20 cellular contexts compared by ENCODE assay signal in the genomic region with DNA sequence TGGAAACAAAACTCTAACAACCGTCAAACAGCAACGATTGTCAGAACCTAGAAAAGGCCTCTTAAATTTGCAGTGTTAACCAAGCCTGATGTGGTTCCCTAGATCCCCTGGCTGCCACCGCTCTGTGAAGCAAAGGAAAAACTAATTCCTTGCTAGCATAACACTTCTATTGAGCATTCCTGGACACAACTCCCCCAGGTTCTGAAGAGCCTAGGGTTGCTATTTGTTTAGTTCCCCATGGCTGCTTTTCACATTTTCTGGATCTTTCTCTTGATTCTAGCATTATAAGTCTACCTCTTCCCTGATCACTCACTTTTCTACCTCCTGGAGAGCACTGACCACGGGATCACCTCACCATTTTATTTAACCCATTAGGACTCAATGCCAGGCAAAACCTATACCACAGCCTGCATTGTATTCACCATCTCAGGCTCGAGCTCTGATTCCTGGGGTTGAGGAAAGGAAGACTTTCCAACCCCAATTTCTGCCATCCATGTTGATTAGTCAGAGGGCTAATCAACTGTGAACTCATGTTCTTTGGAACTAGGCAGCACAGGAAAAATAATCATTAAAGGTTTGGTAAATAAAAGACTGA. TPM values are rescaled to one million over a fixed set of nuclear protein-coding genes. Genes with fewer than 3 reads are reported as not detected.
A peak's percentile ranks its signal among the peaks of the same experiment; 100 is the strongest.
DNase-seq lines count a peak whose midpoint lies in the region; ATAC-seq, FAIRE-seq and TF ChIP-seq lines count a peak whose summit lies in the region.
"Had no signal": no experiment of that assay in that cellular context is flagged by ENCODE, and none has a peak within 500 bp of the region (broad histone marks: within the 10 kb centered on the region; RNA-seq: fewer than 3 reads in every experiment).

No MANE protein-coding gene starts in this region.

- H3K4me1 ChIP-seq in A549 (peaks cover 40% of the 10 kb centered on the region), astrocyte (ENCODE audit: insufficient read depth, low read length) (no peaks in the 10 kb centered on the region)

- in situ Hi-C loops in GM13976 (cut with MboI; ENCODE audit: low sequenced_read_pairs, unreplicated experiment): no loop called here

- H3K4me3 Mint-ChIP-seq in astrocyte (ENCODE audit: unreplicated experiment) (no peak overlapping the region), progenitor cell of endocrine pancreas (ENCODE audit: low read depth) (peak overlapping the region; percentile 72)
- H3K4me3 Mint-ChIP-seq: CD8-positive, alpha-beta memory T cell; GM23338 had no signal

- H3K27me3 Mint-ChIP-seq in astrocyte (ENCODE audit: low read depth, unreplicated experiment) (no peaks in the 10 kb centered on the region), progenitor cell of endocrine pancreas (no peaks in the 10 kb centered on the region)

- 52% methylated on average over 5 of the region's 5 CpGs for WGBS in A549 (ENCODE audit: missing lambda C conversion rate)

- FAIRE-seq in A549 (lab: Jason Lieb, UNC) (no peak), astrocyte (lab: Jason Lieb, UNC) (no peak)
- FAIRE-seq: GM12891 had no signal

- no peak overlapping the region for H3K9ac ChIP-seq in astrocyte (ENCODE audit: low read length)
- H3K9ac ChIP-seq: BLaER1 treated with 17β-estradiol and CSF1 and Interleukin-3, amounts not matched to agents 10 nM and 100 nM had no signal

- H3K4me1 Mint-ChIP-seq in astrocyte (ENCODE audit: low read depth, unreplicated experiment) (peaks cover 40% of the 10 kb centered on the region), progenitor cell of endocrine pancreas (ENCODE audit: low read depth) (peaks cover 50% of the 10 kb centered on the region)
- H3K4me1 Mint-ChIP-seq: CD8-positive, alpha-beta memory T cell had no signal

- TF ChIP-seq POLR2A in A549 (IDR thresholded peaks at IDR 0.05; ENCODE audit: low read length): no peak

- no peak for TF ChIP-seq RAD21 in A549 (conservative IDR thresholded peaks at IDR 0.05 in 1 of 2, IDR thresholded peaks at IDR 0.05 in 1 of 2)

- no peak for TF ChIP-seq EP300 in A549 (IDR thresholded peaks at IDR 0.05)

- no peaks in the 10 kb centered on the region for H3K79me2 ChIP-seq in astrocyte (ENCODE audit: insufficient read depth, low read length)

- peak overlapping the region; percentile 27 to 31; a peak in 4 of 6 replicates for H3K27ac ChIP-seq in A549
- no peak overlapping the region for H3K27ac ChIP-seq in astrocyte (ENCODE audit: low read depth, low read length)
- H3K27ac ChIP-seq: 22Rv1; BLaER1 treated with 17β-estradiol and CSF1 and Interleukin-3, amounts not matched to agents 10 nM and 100 nM had no signal

- DNase-seq in A549 (ENCODE audit: low read depth in 1 of 2, low spot score in 1 of 2) (no peak), astrocyte (ENCODE audit: low read depth) (no peak), kidney glomerular epithelial cell (lab: John Stamatoyannopoulos, UW) (peak; percentile 97), progenitor cell of endocrine pancreas (ENCODE audit: low spot score, unreplicated experiment) (no peak), GM13976 (ENCODE audit: low spot score) (no peak)
- DNase-seq: CD8-positive, alpha-beta memory T cell; GF-D8; KBM-7; NCI-H146; NCI-H82 had no signal

- H3K4me2 ChIP-seq in A549: peak overlapping the region; percentile 56
- no peak overlapping the region for H3K4me2 ChIP-seq in astrocyte (ENCODE audit: low read length)
- H3K4me2 ChIP-seq: BLaER1 treated with 17β-estradiol and CSF1 and Interleukin-3, amounts not matched to agents 10 nM and 100 nM; GM23338 had no signal

- no peaks in the 10 kb centered on the region for H3K9me3 ChIP-seq in A549
- no peaks in the 10 kb centered on the region for H3K9me3 ChIP-seq in astrocyte (ENCODE audit: insufficient read depth, low read depth, low read length)
- H3K9me3 ChIP-seq: BLaER1 treated with 17β-estradiol and CSF1 and Interleukin-3, amounts not matched to agents 10 nM and 100 nM had no signal

- no peaks in the 10 kb centered on the region for H3K36me3 ChIP-seq in astrocyte (ENCODE audit: insufficient read depth, low read length)
- H3K36me3 ChIP-seq: BLaER1 treated with 17β-estradiol and CSF1 and Interleukin-3, amounts not matched to agents 10 nM and 100 nM had no signal

- H3K36me3 Mint-ChIP-seq in astrocyte (ENCODE audit: low read depth, unreplicated experiment): no peaks in the 10 kb centered on the region
- H3K36me3 Mint-ChIP-seq in progenitor cell of endocrine pancreas (ENCODE audit: insufficient read depth): peaks cover 2% of the 10 kb centered on the region
- H3K36me3 Mint-ChIP-seq: CD8-positive, alpha-beta memory T cell had no signal

- H3K4me3 ChIP-seq in A549 (no peak overlapping the region), astrocyte (ENCODE audit: insufficient read depth, low read depth, low read length) (no peak overlapping the region)
- H3K4me3 ChIP-seq: BLaER1 treated with 17β-estradiol and CSF1 and Interleukin-3, amounts not matched to agents 10 nM and 100 nM; GM23338 had no signal

- H2AFZ ChIP-seq in astrocyte (ENCODE audit: low read depth, low read length): no peak overlapping the region
- H2AFZ ChIP-seq: GM23338 had no signal

- ATAC-seq in A549 (no peak), GM18520 (IDR thresholded peaks at IDR 0.05; ENCODE audit: unreplicated experiment) (no peak), GM21381 (IDR thresholded peaks at IDR 0.05; ENCODE audit: unreplicated experiment) (no peak)
- no peak for ATAC-seq in activated CD4-positive, CD25-positive, alpha-beta regulatory T cell treated with anti-CD3 and anti-CD28 coated beads, Interleukin-2, amount 50 U/mL, for 24 hours
- ATAC-seq: GM23338, HCT116 had no signal

- H3K9me3 Mint-ChIP-seq in astrocyte (ENCODE audit: unreplicated experiment) (no peaks in the 10 kb centered on the region), progenitor cell of endocrine pancreas (ENCODE audit: low read depth) (peaks cover 5% of the 10 kb centered on the region)
- H3K9me3 Mint-ChIP-seq: GM23338 had no signal

- no peaks in the 10 kb centered on the region for H4K20me1 ChIP-seq in astrocyte (ENCODE audit: insufficient read depth, low read length)
- H4K20me1 ChIP-seq: BLaER1 treated with 17β-estradiol and CSF1 and Interleukin-3, amounts not matched to agents 10 nM and 100 nM had no signal

- H3K27ac Mint-ChIP-seq in astrocyte (ENCODE audit: unreplicated experiment) (peak overlapping the region; percentile 20), progenitor cell of endocrine pancreas (peak overlapping the region; percentile 91)
- H3K27ac Mint-ChIP-seq: CD8-positive, alpha-beta memory T cell; GM23338 had no signal

- TF ChIP-seq CTCF in A549 (IDR thresholded peaks at IDR 0.05) (no peak), astrocyte (IDR thresholded peaks at IDR 0.05; ENCODE audit: insufficient read depth, low read depth, low read length) (no peak), progenitor cell of endocrine pancreas (IDR thresholded peaks at IDR 0.05; ENCODE audit: unreplicated experiment) (no peak), GM13976 (IDR thresholded peaks at IDR 0.05; ENCODE audit: borderline replicate concordance, control extremely low read depth, extremely low read depth, insufficient read depth, missing control alignments) (no peak)

- POLR2A ChIA-PET in A549 (lab: Yijun Ruan, JAX): no interaction called here

- CTCF ChIA-PET in A549 (lab: Yijun Ruan, JAX): interaction anchor here (0.7 to 2.3 kb wide), 3 partner anchors 12 to 467 kb away, joined by 3 to 7 read pairs (median 5); no protein-coding TSS in a partner anchor

- no peaks in the 10 kb centered on the region for H3K27me3 ChIP-seq in astrocyte (ENCODE audit: insufficient read depth, low read length)
- H3K27me3 ChIP-seq: BLaER1 treated with 17β-estradiol and CSF1 and Interleukin-3, amounts not matched to agents 10 nM and 100 nM had no signal

TF ChIP-seq in A549, 52 proteins besides CTCF, POLR2A, EP300 and RAD21:
- TF ChIP-seq FOSL2 (IDR thresholded peaks at IDR 0.05) (no peak), FOSL2 (CRISPR knock-in tag; IDR thresholded peaks at IDR 0.05) (no peak), CHD2 (IDR thresholded peaks at IDR 0.05; ENCODE audit: low read length, partially characterized antibody) (no peak), NR3C1 (IDR thresholded peaks at IDR 0.05) (no peak), KDM5A (IDR thresholded peaks at IDR 0.05) (no peak), KDM1A (IDR thresholded peaks at IDR 0.05; ENCODE audit: low read depth) (no peak), HEYL (CRISPR knock-in tag; IDR thresholded peaks at IDR 0.05) (no peak), CHD4 (IDR thresholded peaks at IDR 0.05; ENCODE audit: borderline replicate concordance) (no peak), ATOH8 (CRISPR knock-in tag; IDR thresholded peaks at IDR 0.05; ENCODE audit: low read depth) (no peak), TP53 (CRISPR knock-in tag; IDR thresholded peaks at IDR 0.05) (no peak), JUNB (IDR thresholded peaks at IDR 0.05) (no peak), E2F6 (IDR thresholded peaks at IDR 0.05; ENCODE audit: borderline replicate concordance, low read depth) (no peak), SREBF2 (IDR thresholded peaks at IDR 0.05) (no peak), POLR2AphosphoS2 (conservative IDR thresholded peaks at IDR 0.05; ENCODE audit: low read length) (no peak), HDAC2 (IDR thresholded peaks at IDR 0.05) (no peak)
- TF ChIP-seq, protein P1, sequence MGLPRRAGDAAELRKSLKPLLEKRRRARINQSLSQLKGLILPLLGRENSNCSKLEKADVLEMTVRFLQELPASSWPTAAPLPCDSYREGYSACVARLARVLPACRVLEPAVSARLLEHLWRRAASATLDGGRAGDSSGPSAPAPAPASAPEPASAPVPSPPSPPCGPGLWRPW (IDR thresholded peaks at IDR 0.05): no peak

RNA-seq across cellular contexts. Expression of gene KCNJ16, which starts 0.7 kb away (rescaled TPM):
- 1.4 and 1.6 TPM in 2 replicates for polyA plus RNA-seq in A549 (2011; rRNA removed)
- polyA plus RNA-seq in A549 (2012; cell fraction: cytosol; rRNA removed): 0.05 and 0.06 TPM in 2 replicates
- polyA plus RNA-seq in A549 (2012; cell fraction: nucleus; rRNA removed): 0.11 and 0.32 TPM in 2 replicates
- polyA plus RNA-seq in A549 (2017; fragmentation: RNase III; extraction: RNeasy Plus Mini Kit Qiagen cat#74134 plus additional on column Dnase treatment): 0.59 to 0.87 TPM (median 0.84 TPM) in 3 replicates
- polyA minus RNA-seq in A549 (2011; rRNA and poly(A)+ RNA removed): 0.83 and 1.0 TPM in 2 replicates
- 0.73 and 1.5 TPM in 2 replicates for total RNA-seq in astrocyte
- 16.6 and 17.9 TPM in 2 replicates for total RNA-seq in progenitor cell of endocrine pancreas
- total RNA-seq: CD8-positive, alpha-beta memory T cell; Daoy; GM23338; NCI-H460 had no signal
- polyA plus RNA-seq: CD8-positive, alpha-beta memory T cell; GM23338 had no signal
